In the genomic region with DNA sequence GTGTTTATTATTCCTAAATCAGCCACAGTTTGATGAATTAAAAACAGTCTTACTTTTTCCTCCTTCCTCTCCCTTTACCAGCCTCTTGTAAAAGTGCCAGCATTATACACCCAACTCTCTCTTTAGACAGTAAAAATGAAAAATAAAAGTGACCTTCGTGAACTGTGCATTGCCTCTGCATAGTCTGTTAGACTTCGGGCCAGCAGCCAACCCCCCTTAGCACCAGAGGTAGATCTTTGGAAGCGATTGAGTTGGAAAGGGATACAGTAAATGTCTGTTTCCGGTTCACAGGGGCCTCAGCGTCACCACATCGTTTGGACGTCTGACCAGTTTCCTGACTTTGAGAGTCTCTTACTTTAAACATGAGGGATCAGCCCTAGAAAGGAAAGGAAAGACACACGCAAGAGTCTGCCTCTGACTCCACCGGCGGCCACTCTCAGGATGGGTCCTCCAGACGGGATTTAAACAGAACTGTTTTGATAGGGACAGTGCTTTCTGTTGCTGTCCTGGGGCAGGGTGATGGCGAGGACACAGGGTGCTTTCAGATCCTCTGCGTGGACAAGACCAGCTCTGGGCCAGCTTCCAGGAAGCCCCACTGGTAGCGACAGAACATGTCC, we compare ENCODE assay signal across 13 cellular contexts.
A peak's percentile ranks its signal among the peaks of the same experiment; 100 is the strongest.
DNase-seq lines count a peak whose midpoint lies in the region; ATAC-seq and TF ChIP-seq lines count a peak whose summit lies in the region.
"Had no signal": no experiment of that assay in that cellular context is flagged by ENCODE, and none has a peak within 500 bp of the region (broad histone marks: within the 10 kb centered on the region; RNA-seq: fewer than 3 reads in every experiment).

No MANE protein-coding gene starts in this region.

- H2AFZ ChIP-seq in fibroblast of lung (ENCODE audit: low read length): peak overlapping the region; percentile 74

- H3K4me3 ChIP-seq in fibroblast of lung (replicated peaks in 1 of 4; ENCODE audit: control extremely low read depth in 1 of 4, insufficient read depth in 1 of 4, low read depth in 3 of 4, low read length in 4 of 4): no peak overlapping the region

- no peaks in the 10 kb centered on the region for H3K9me3 ChIP-seq in fibroblast of lung (ENCODE audit: control insufficient read depth, insufficient read depth, low read depth, low read length)

- H3K79me2 ChIP-seq in fibroblast of lung (ENCODE audit: control insufficient read depth, insufficient read depth, low read length): no peaks in the 10 kb centered on the region

- H4K20me1 ChIP-seq in fibroblast of lung (ENCODE audit: control insufficient read depth, extremely low read depth, insufficient read depth, low read length): no peaks in the 10 kb centered on the region

- H3K4me3 Mint-ChIP-seq in nephron progenitor cell: no peak overlapping the region
- H3K4me3 Mint-ChIP-seq: CD8-positive, alpha-beta memory T cell had no signal

- H3K4me1 ChIP-seq in fibroblast of lung (ENCODE audit: control insufficient read depth, extremely low read depth, insufficient read depth, low read length): peaks cover 12% of the 10 kb centered on the region

- H3K27me3 Mint-ChIP-seq in nephron progenitor cell (ENCODE audit: low read depth, poor library complexity): no peaks in the 10 kb centered on the region

- no peaks in the 10 kb centered on the region for H3K36me3 Mint-ChIP-seq in nephron progenitor cell (ENCODE audit: low read depth)

- H3K27me3 ChIP-seq in fibroblast of lung (ENCODE audit: control insufficient read depth, insufficient read depth, low read length): no peaks in the 10 kb centered on the region

- H3K9ac ChIP-seq in fibroblast of lung (ENCODE audit: insufficient read depth, low read length): peak overlapping the region; percentile 48

- H3K36me3 ChIP-seq in fibroblast of lung (ENCODE audit: control insufficient read depth, insufficient read depth, low read length): no peaks in the 10 kb centered on the region
- H3K36me3 ChIP-seq: WERI-Rb-1 had no signal

- peak overlapping the region; percentile 63 for H3K4me2 ChIP-seq in fibroblast of lung (ENCODE audit: extremely low read depth, insufficient read depth, low read length)

- peak overlapping the region; percentile 85 for H3K27ac Mint-ChIP-seq in nephron progenitor cell
- H3K27ac Mint-ChIP-seq: CD8-positive, alpha-beta memory T cell had no signal

- TF ChIP-seq CTCF in fibroblast of lung (conservative IDR thresholded peaks at IDR 0.05 in 1 of 2, IDR thresholded peaks at IDR 0.05 in 1 of 2; ENCODE audit: low read depth in 1 of 2, low read length in 2 of 2): no peak
- no peak for TF ChIP-seq CTCF in nephron progenitor cell (IDR thresholded peaks at IDR 0.05)

- DNase-seq in COLO829 (ENCODE audit: low spot score) (peak; percentile 35), fibroblast of lung (ENCODE audit: low read depth in 2 of 2) (peak; percentile 37 to 86), nephron progenitor cell (no peak), NCI-H1092 treated with DMSO at 0.1 percent for 48 hours (lab: John Stamatoyannopoulos, UW) (no peak), NAMALWA (ENCODE audit: low spot score) (no peak), superior temporal gyrus (ENCODE audit: extremely low spot score) (no peak)
- DNase-seq: activated naive CD4-positive, alpha-beta T cell treated with Interleukin-2 at 50 U/mL for 16 hours; CD8-positive, alpha-beta memory T cell; erythroblast; NCI-H524; WERI-Rb-1 had no signal

- peaks cover 52% of the 10 kb centered on the region for H3K4me1 Mint-ChIP-seq in nephron progenitor cell

- peak overlapping the region; percentile 76 for H3K27ac ChIP-seq in fibroblast of lung (ENCODE audit: insufficient read depth, low read length)
- H3K27ac ChIP-seq: WERI-Rb-1 had no signal

- ATAC-seq in SK-N-SH treated with all-trans-retinoic acid at 6 μM for 48 hours: peak; percentile 42
- ATAC-seq in HG02973 (IDR thresholded peaks at IDR 0.05; ENCODE audit: unreplicated experiment): no peak

- peaks cover 18% of the 10 kb centered on the region for H3K9me3 Mint-ChIP-seq in nephron progenitor cell

TF ChIP-seq in SK-N-SH treated with all-trans-retinoic acid at 6 μM for 48 hours, 23 proteins besides CTCF, POLR2A, EP300 and RAD21:
- TF ChIP-seq GLIS3 (CRISPR knock-in tag; IDR thresholded peaks at IDR 0.05) (no peak), OSR1 (CRISPR knock-in tag; IDR thresholded peaks at IDR 0.05) (0 out of 2 replicates have a peak, but pooled peaks have one; percentile 35)

Comparison
In these comparisons a context has a peak if more than half of its experiments do, and no peak if none do; other contexts are left out.
1. DNase-seq: peak in COLO829 (single experiment) and fibroblast of lung (2 of 2); none in nephron progenitor cell (single experiment), NCI-H1092 treated with DMSO at 0.1 percent for 48 hours (single experiment), NAMALWA (single experiment) and superior temporal gyrus (single experiment).